ENCODE assay signal across 17 cellular contexts in the genomic region with DNA sequence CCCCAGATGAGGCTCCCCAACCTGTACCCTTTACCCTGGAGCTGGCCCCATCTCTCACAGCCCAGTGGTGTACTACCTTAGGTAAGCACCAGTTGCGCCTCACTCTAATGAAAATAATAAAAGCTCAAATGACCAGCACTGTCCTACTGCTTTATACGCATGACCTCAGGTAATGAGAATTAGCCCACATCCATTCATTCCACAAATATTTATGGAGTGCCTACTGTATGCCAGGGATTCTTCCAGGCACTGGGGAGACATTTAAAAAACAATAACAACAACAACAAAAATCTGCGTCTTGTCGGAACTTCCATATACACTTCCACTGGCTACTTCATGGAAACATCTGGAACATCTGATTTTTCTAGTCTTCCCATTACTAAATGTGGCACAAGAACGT. TPM values are rescaled to one million over a fixed set of nuclear protein-coding genes. Genes with fewer than 3 reads are reported as not detected.
A peak's percentile ranks its signal among the peaks of the same experiment; 100 is the strongest.
DNase-seq lines count a peak whose midpoint lies in the region; ATAC-seq, FAIRE-seq and TF ChIP-seq lines count a peak whose summit lies in the region.
"Had no signal": no experiment of that assay in that cellular context is flagged by ENCODE, and none has a peak within 500 bp of the region (broad histone marks: within the 10 kb centered on the region; RNA-seq: fewer than 3 reads in every experiment).

No MANE protein-coding gene starts in this region.

- DNase-seq in CD4-positive, alpha-beta T cell: no peak
- DNase-seq in H9 (no peak), endodermal cell (no peak), GM12892 (ENCODE audit: insufficient read length) (no peak)
- no peak for DNase-seq in activated CD4-positive, alpha-beta T cell treated with anti-CD3 and anti-CD28 coated beads for 4 hours
- DNase-seq in stimulated activated CD4-positive, alpha-beta T cell treated with anti-CD3 and anti-CD28 coated beads, Interleukin-4, amount 100 ng/mL, for 1 hour: no peak
- DNase-seq: DMS79 treated with DMSO at 0.1 percent for 48 hours, Kasumi-1, NCI-H1105 treated with DMSO at 0.1 percent for 48 hours, NCI-H187 treated with DMSO at 0.1 percent for 48 hours, SHP77, SK-N-SH had no signal

- no peak for TF ChIP-seq POLR2A in GM12892 (IDR thresholded peaks at IDR 0.05; ENCODE audit: low read depth, low read length)

- intact Hi-C loops in CD4-positive, alpha-beta T cell (cut with DNase I, micrococcal nuclease): no loop called here

- H3K4me1 ChIP-seq in H9 (ENCODE audit: insufficient read depth, low read length) (peaks cover 8% of the 10 kb centered on the region; the same call in 1 of the 2 replicates), endodermal cell (ENCODE audit: control insufficient read depth, insufficient read depth, low read length) (no peaks in the 10 kb centered on the region)

- no peaks in the 10 kb centered on the region for H3K27me3 Mint-ChIP-seq in CD4-positive, alpha-beta T cell
- H3K27me3 Mint-ChIP-seq in H9 (ENCODE audit: low read depth): no peaks in the 10 kb centered on the region
- H3K27me3 Mint-ChIP-seq in endodermal cell (ENCODE audit: insufficient read depth): no peaks in the 10 kb centered on the region
- H3K27me3 Mint-ChIP-seq: IgD-negative memory B cell had no signal

- H3K4ac ChIP-seq in H9 (ENCODE audit: low read depth, low read length): no peak overlapping the region; the same call in 1 of the 2 replicates

- H3K56ac ChIP-seq in H9 (ENCODE audit: insufficient read length, low read depth, low read length): no peak overlapping the region

- no peak for FAIRE-seq in GM12892 (lab: Jason Lieb, UNC)
- FAIRE-seq: G401.6, H54 had no signal

- H2BK12ac ChIP-seq in H9 (ENCODE audit: insufficient read length, low read depth, low read length): no peak overlapping the region

- H3K4me3 ChIP-seq in endodermal cell (ENCODE audit: low read length) (no peak overlapping the region), neural cell (ENCODE audit: low read length) (peak overlapping the region; percentile 24)

- H3F3A ChIP-seq in neural cell (ENCODE audit: insufficient read depth, low read length, poor library complexity, severe bottlenecking): no peaks in the 10 kb centered on the region

- no peaks in the 10 kb centered on the region for H3K79me1 ChIP-seq in H9 (ENCODE audit: insufficient read depth, low read depth, low read length, poor library complexity, severe bottlenecking)

- no peak overlapping the region for H4K5ac ChIP-seq in H9 (ENCODE audit: insufficient read length, low read depth, low read length)

- H3K4me2 ChIP-seq in H9 (ENCODE audit: insufficient read depth, insufficient read length, low read length) (no peak overlapping the region), neural cell (ENCODE audit: low read length) (no peak overlapping the region)
- H3K4me2 ChIP-seq: SK-N-SH had no signal

- no peak for TF ChIP-seq CTCF in CD4-positive, alpha-beta T cell (IDR thresholded peaks at IDR 0.05)
- no peak for TF ChIP-seq CTCF in H9 (conservative IDR thresholded peaks at IDR 0.05)
- no peak for TF ChIP-seq CTCF in endodermal cell (conservative IDR thresholded peaks at IDR 0.05)
- TF ChIP-seq CTCF in neural cell (IDR thresholded peaks at IDR 0.05; ENCODE audit: poor library complexity, severe bottlenecking): no peak

- peak overlapping the region; percentile 94 for H3K27ac Mint-ChIP-seq in CD4-positive, alpha-beta T cell
- H3K27ac Mint-ChIP-seq in H9 (peak overlapping the region in 2 of 3 experiments; percentile 13 to 37; a peak in 2 of 7 replicates), endodermal cell (peak overlapping the region; percentile 20)

- H2AK5ac ChIP-seq in H9 (ENCODE audit: insufficient read length, low read length): no peak overlapping the region

- no peak overlapping the region for H2BK15ac ChIP-seq in H9 (ENCODE audit: low read depth, low read length)

- TF ChIP-seq RAD21 in neural cell (conservative IDR thresholded peaks at IDR 0.05): no peak

- no peaks in the 10 kb centered on the region for H3K9me2 ChIP-seq in neural cell (ENCODE audit: insufficient read depth, low read length)
- H3K9me2 ChIP-seq: SK-N-SH had no signal

- H2BK20ac ChIP-seq in H9 (ENCODE audit: low read depth, low read length, poor library complexity, severe bottlenecking): no peak overlapping the region

- H3K4me3 Mint-ChIP-seq in CD4-positive, alpha-beta T cell: no peak overlapping the region
- H3K4me3 Mint-ChIP-seq in H9 (no peak overlapping the region), endodermal cell (no peak overlapping the region)
- H3K4me3 Mint-ChIP-seq: CD14-positive monocyte had no signal

- H3K18ac ChIP-seq in H9 (ENCODE audit: insufficient read length, low read depth, low read length): peak overlapping the region; percentile 58

- WGBS in H9 (ENCODE audit: extremely low coverage, insufficient read length, low lambda C conversion rate): no CpG with 5 or more reads among the region's 5 CpGs
- 91 to 94% methylated on average over 4 to 5 of the region's 5 CpGs for WGBS in endodermal cell (ENCODE audit: insufficient coverage in 1 of 2, insufficient read length in 1 of 2), 2 experiments

- CTCF ChIA-PET in CD4-positive, alpha-beta T cell (lab: Charles Lee): interaction anchor here (1.1 kb wide), 1 partner anchor 199 kb away, joined by 3 read pairs; no protein-coding TSS in a partner anchor

- H3K9me3 ChIP-seq in CD4-positive, alpha-beta T cell (ENCODE audit: control insufficient read depth, low read length): no peaks in the 10 kb centered on the region
- no peaks in the 10 kb centered on the region for H3K9me3 ChIP-seq in H9 (ENCODE audit: control insufficient read depth, low read depth, low read length)
- H3K9me3 ChIP-seq in endodermal cell (ENCODE audit: control insufficient read depth, low read length): peaks cover 10% of the 10 kb centered on the region
- H3K9me3 ChIP-seq in neural cell (ENCODE audit: low read length): no peaks in the 10 kb centered on the region
- H3K9me3 ChIP-seq: SK-N-SH had no signal

- POLR2A ChIA-PET in CD4-positive, alpha-beta T cell (lab: Charles Lee): interaction anchor here (0.6 kb wide), 2 partner anchors 36 to 366 kb away, joined by 3 read pairs; no protein-coding TSS in a partner anchor

- H4K20me1 ChIP-seq in H9 (ENCODE audit: control insufficient read depth, insufficient read depth, insufficient read length) (no peaks in the 10 kb centered on the region), neural cell (ENCODE audit: insufficient read depth) (no peaks in the 10 kb centered on the region)

- no peak overlapping the region for H3K14ac ChIP-seq in H9 (ENCODE audit: insufficient read depth, low read length)

- peak overlapping the region; percentile 21 for H4K91ac ChIP-seq in H9 (ENCODE audit: insufficient read length, low read depth, low read length)

- no peak overlapping the region for H2BK5ac ChIP-seq in H9 (ENCODE audit: insufficient read length, low read length)

- H3K9me3 Mint-ChIP-seq in CD4-positive, alpha-beta T cell: no peaks in the 10 kb centered on the region
- H3K9me3 Mint-ChIP-seq in H9 (peaks cover 0 to 2% of the 10 kb centered on the region in 2 experiments; a peak in 2 of 5 replicates), endodermal cell (peaks cover 17% of the 10 kb centered on the region)
- H3K9me3 Mint-ChIP-seq: IgD-negative memory B cell had no signal

- H2BK120ac ChIP-seq in H9 (ENCODE audit: low read depth, low read length, poor library complexity, severe bottlenecking): no peak overlapping the region

- H3K9ac ChIP-seq in H9 (ENCODE audit: extremely low read depth, insufficient read length, low read length): no peak overlapping the region
- no peak overlapping the region for H3K9ac ChIP-seq in endodermal cell (ENCODE audit: extremely low read depth, low read length, poor library complexity, severe bottlenecking)
- peak overlapping the region; percentile 13 for H3K9ac ChIP-seq in neural cell (ENCODE audit: low read length)
- H3K9ac ChIP-seq: SK-N-SH had no signal

- no peak for TF ChIP-seq EP300 in neural cell (conservative IDR thresholded peaks at IDR 0.05; ENCODE audit: poor library complexity, severe bottlenecking)

- H3K23ac ChIP-seq in H9 (ENCODE audit: insufficient read length, low read depth, low read length): no peak overlapping the region

- no peaks in the 10 kb centered on the region for H3K27me3 ChIP-seq in CD4-positive, alpha-beta T cell (ENCODE audit: control insufficient read depth, insufficient read depth, low read length)
- H3K27me3 ChIP-seq in H9 (ENCODE audit: insufficient read depth, low read length): no peaks in the 10 kb centered on the region
- no peaks in the 10 kb centered on the region for H3K27me3 ChIP-seq in endodermal cell (ENCODE audit: control insufficient read depth, insufficient read depth, low read length, poor library complexity, severe bottlenecking)
- no peaks in the 10 kb centered on the region for H3K27me3 ChIP-seq in neural cell (ENCODE audit: insufficient read depth, low read depth, low read length)

- ATAC-seq in CD4-positive, alpha-beta T cell (ENCODE audit: poor library complexity): no peak

- no peaks in the 10 kb centered on the region for H3K79me2 ChIP-seq in H9 (ENCODE audit: insufficient read depth, low read length)
- H3K79me2 ChIP-seq in neural cell (replicated peaks; ENCODE audit: insufficient read depth, low read length): no peaks in the 10 kb centered on the region

- peaks cover 86% of the 10 kb centered on the region for H3K4me1 Mint-ChIP-seq in CD4-positive, alpha-beta T cell (ENCODE audit: low read depth)
- H3K4me1 Mint-ChIP-seq in H9: peaks cover 43 to 50% of the 10 kb centered on the region in 2 experiments
- H3K4me1 Mint-ChIP-seq in endodermal cell: peaks cover 34% of the 10 kb centered on the region

- no peak overlapping the region for H3T11ph ChIP-seq in H9 (ENCODE audit: low read length)

- H2AFZ ChIP-seq in H9 (ENCODE audit: low read length) (no peak overlapping the region), neural cell (ENCODE audit: low read depth, low read length) (no peak overlapping the region)

- peaks cover 14% of the 10 kb centered on the region for H3K36me3 Mint-ChIP-seq in CD4-positive, alpha-beta T cell (ENCODE audit: low read depth)
- H3K36me3 Mint-ChIP-seq in H9 (ENCODE audit: insufficient read depth in 1 of 3, low read depth in 3 of 3): peaks cover 0 to 11% (median 0%) of the 10 kb centered on the region in 3 experiments; a peak in 1 of 7 replicates
- H3K36me3 Mint-ChIP-seq in endodermal cell (ENCODE audit: low read depth): peaks cover 3% of the 10 kb centered on the region

- H3K23me2 ChIP-seq in H9 (ENCODE audit: insufficient read length, low read depth, low read length, poor library complexity, severe bottlenecking): no peaks in the 10 kb centered on the region

- peak overlapping the region; percentile 10 for H3K27ac ChIP-seq in CD4-positive, alpha-beta T cell (ENCODE audit: low read depth, low read length)
- no peak overlapping the region for H3K27ac ChIP-seq in H9 (ENCODE audit: insufficient read length, low read depth, low read length)
- no peak overlapping the region for H3K27ac ChIP-seq in endodermal cell (ENCODE audit: low read depth, low read length)
- H3K27ac ChIP-seq in neural cell (ENCODE audit: low read length): peak overlapping the region; percentile 73

- H4K8ac ChIP-seq in H9 (replicated peaks; ENCODE audit: insufficient read length, low read depth, low read length): no peak overlapping the region

- H3K36me3 ChIP-seq in endodermal cell (ENCODE audit: control insufficient read depth, insufficient read depth, low read length) (no peaks in the 10 kb centered on the region), neural cell (ENCODE audit: insufficient read depth, low read length) (no peaks in the 10 kb centered on the region)

RNA-seq across cellular contexts. Expression of a gene that starts 20.8 kb away (rescaled TPM):
- total RNA-seq in CD4-positive, alpha-beta T cell: 10 to 100 TPM; 24.9 to 27.9 TPM
- total RNA-seq in H9 (2021) (4.7 and 5.9 TPM in 2 replicates), endodermal cell (1 to 10 TPM; 6.8 to 8.1 TPM)
- polyA plus RNA-seq in endodermal cell (2013, experiment 1 of 2): 17.6 TPM
- polyA plus RNA-seq in endodermal cell (2013, experiment 2 of 2): 14.0 TPM
- 63.4 and 67.2 TPM in 2 replicates for polyA plus RNA-seq in neural cell
- polyA minus RNA-seq in neural cell: 35.8 and 37.0 TPM in 2 replicates
- 4.1 TPM for polyA plus RNA-seq in GM12892 (2012; ENCODE audit: missing spikeins)

Comparison
In these comparisons a context has a peak if more than half of its experiments do, and no peak if none do; other contexts are left out.
1. H3K27ac ChIP-seq: peak in CD4-positive, alpha-beta T cell (single experiment) and neural cell (single experiment); none in H9 (single experiment) and endodermal cell (single experiment).
2. H3K27ac Mint-ChIP-seq: peak in every context shown above with its lines; median percentile 94 in CD4-positive, alpha-beta T cell; 25 in H9; 20 in endodermal cell.